Comparison of ENCODE assay signal across 31 cellular contexts in genomic region chr11:78493413-78493975, GRCh38.
"Had no signal": no experiment of that assay in that cellular context is flagged by ENCODE, and none has a peak within 500 bp of the region (broad histone marks: within the 10 kb centered on the region; RNA-seq: fewer than 3 reads in every experiment).

No MANE protein-coding gene starts in this region.

- H3K4me3 ChIP-seq: adrenal gland, body of pancreas, esophagus muscularis mucosa, gastroesophageal sphincter had no signal

- DNase-seq: activated B cell treated with CpG ODN at 0.5 μM for 24 hours; activated CD4-positive, alpha-beta T cell treated with anti-CD3 and anti-CD28 coated beads for 48 hours; activated CD4-positive, alpha-beta T cell treated with anti-CD3 and anti-CD28 coated beads, Interleukin-2, amount 50 U/mL, for 1 hour; activated CD4-positive, alpha-beta T cell treated with anti-CD3 and anti-CD28 coated beads, Interleukin-2, amount 50 U/mL, for 48 hours; activated CD8-positive, alpha-beta memory T cell treated with anti-CD3 and anti-CD28 coated beads for 24 hours; activated CD8-positive, alpha-beta T cell treated with anti-CD3 and anti-CD28 coated beads for 36 hours; activated effector memory CD4-positive, alpha-beta T cell treated with Interleukin-2 at 50 U/mL for 16 hours; activated gamma-delta T cell treated with Interleukin-2 at 50 U/mL for 16 hours; activated naive CD4-positive, alpha-beta T cell treated with Interleukin-2 at 50 U/mL for 16 hours; activated naive CD8-positive, alpha-beta T cell treated with anti-CD3 and anti-CD28 coated beads for 36 hours; activated naive CD8-positive, alpha-beta T cell treated with anti-CD3 and anti-CD28 coated beads, Interleukin-2, amount 50 U/mL, for 24 hours; activated T-cell treated with anti-CD3 and anti-CD28 coated beads, Interleukin-2, amount 50 U/mL, for 4 hours; adrenal gland; amygdala; aorta; body of pancreas; caudate nucleus; cortex of kidney; dermis blood vessel endothelial cell; effector CD4-positive, alpha-beta T cell; effector memory CD8-positive, alpha-beta T cell; erythroblast; foreskin melanocyte; T-helper 1 cell; T-helper 17 cell; T1000; WERI-Rb-1 had no signal

- H3K9me3 ChIP-seq: adrenal gland, body of pancreas, esophagus muscularis mucosa, gastroesophageal sphincter had no signal

- H3K27ac ChIP-seq: adrenal gland, body of pancreas, esophagus muscularis mucosa, gastroesophageal sphincter, WERI-Rb-1 had no signal

- H3K36me3 ChIP-seq: adrenal gland, WERI-Rb-1 had no signal

- ATAC-seq: activated CD4-positive, CD25-positive, alpha-beta regulatory T cell treated with anti-CD3 and anti-CD28 coated beads, Interleukin-2, amount 50 U/mL, for 24 hours; activated CD8-positive, alpha-beta T cell treated with anti-CD3 and anti-CD28 coated beads for 36 hours; activated naive CD8-positive, alpha-beta T cell treated with anti-CD3 and anti-CD28 coated beads, Interleukin-2, amount 50 U/mL, for 24 hours; activated T-cell treated with anti-CD3 and anti-CD28 coated beads, Interleukin-2, amount 50 U/mL, for 4 hours; activated T-helper 17 cell treated with anti-CD3 and anti-CD28 coated beads, Interleukin-2, amount 50 U/mL, for 72 hours; body of pancreas; effector memory CD8-positive, alpha-beta T cell; gastroesophageal sphincter; T-helper 17 cell had no signal

- H3K27me3 ChIP-seq: adrenal gland, body of pancreas, esophagus muscularis mucosa, gastroesophageal sphincter had no signal
